Comparison of ENCODE assay signal across 8 cellular contexts in the genomic region with DNA sequence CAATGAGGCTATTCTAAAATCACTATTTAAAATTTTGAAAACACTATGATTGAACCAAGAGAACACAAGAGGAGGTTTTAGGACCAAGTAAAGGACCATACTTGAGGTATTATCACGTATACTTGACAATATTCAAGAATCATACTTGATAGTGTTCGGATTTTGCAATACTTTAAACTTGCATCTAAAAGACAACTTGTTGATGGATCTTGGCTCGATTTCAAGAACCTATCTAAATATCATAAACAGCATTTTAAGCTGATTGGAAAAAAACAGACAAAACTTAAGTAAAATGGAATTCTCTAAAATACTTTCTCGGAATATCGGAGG. TPM values are rescaled to one million over a fixed set of nuclear protein-coding genes. Genes with fewer than 3 reads are reported as not detected.
DNase-seq lines count a peak whose midpoint lies in the region; ATAC-seq and FAIRE-seq lines count a peak whose summit lies in the region.

No MANE protein-coding gene starts in this region.

- no peaks in the 10 kb centered on the region for H3K27me3 ChIP-seq in subcutaneous abdominal adipose tissue (ENCODE audit: control insufficient read depth in 5 of 5, insufficient read depth in 4 of 5, low read length in 5 of 5)

- H3K27me3 Mint-ChIP-seq in activated CD4-positive, alpha-beta T cell treated with anti-CD3 and anti-CD28 coated beads for 36 hours: no peaks in the 10 kb centered on the region
- H3K27me3 Mint-ChIP-seq in activated naive CD8-positive, alpha-beta T cell treated with anti-CD3 and anti-CD28 coated beads for 36 hours: peaks cover 3% of the 10 kb centered on the region

- peak overlapping the region; percentile 74 to 99 (median 78) for H3K4me3 ChIP-seq in subcutaneous abdominal adipose tissue (ENCODE audit: low read depth in 1 of 5, low read length in 5 of 5)

- no peak for DNase-seq in activated CD4-positive, alpha-beta T cell treated with anti-CD3 and anti-CD28 coated beads for 36 hours
- DNase-seq in activated CD4-positive, alpha-beta T cell treated with anti-CD3 and anti-CD28 coated beads for 48 hours: no peak
- no peak for DNase-seq in activated naive CD8-positive, alpha-beta T cell treated with anti-CD3 and anti-CD28 coated beads for 36 hours
- no peak for DNase-seq in SW480 (ENCODE audit: low spot score)

- POLR2A ChIA-PET in activated CD4-positive, alpha-beta T cell treated with anti-CD3 and anti-CD28 coated beads for 36 hours (lab: Charles Lee): interaction anchor here (2.3 to 3.5 kb wide), 4 partner anchors 63 to 179 kb away, joined by 15 to 69 read pairs (median 29); no protein-coding TSS in a partner anchor

- H3K36me3 Mint-ChIP-seq in activated CD4-positive, alpha-beta T cell treated with anti-CD3 and anti-CD28 coated beads for 36 hours (ENCODE audit: low read depth): peaks cover 62% of the 10 kb centered on the region
- peaks cover 54% of the 10 kb centered on the region for H3K36me3 Mint-ChIP-seq in activated naive CD8-positive, alpha-beta T cell treated with anti-CD3 and anti-CD28 coated beads for 36 hours

- H3K4me1 Mint-ChIP-seq in activated CD4-positive, alpha-beta T cell treated with anti-CD3 and anti-CD28 coated beads for 36 hours: peaks cover 54% of the 10 kb centered on the region
- H3K4me1 Mint-ChIP-seq in activated naive CD8-positive, alpha-beta T cell treated with anti-CD3 and anti-CD28 coated beads for 36 hours: peaks cover 47% of the 10 kb centered on the region

- H3K36me3 ChIP-seq in subcutaneous abdominal adipose tissue (ENCODE audit: control insufficient read depth in 5 of 5, insufficient read depth in 5 of 5, low read length in 5 of 5): peaks cover 0 to 8% (median 0%) of the 10 kb centered on the region in 5 donors

- ATAC-seq in activated CD4-positive, alpha-beta T cell treated with anti-CD3 and anti-CD28 coated beads for 36 hours: no peak
- no peak for ATAC-seq in GM18519 (IDR thresholded peaks at IDR 0.05; ENCODE audit: low FRiP score, unreplicated experiment)
- no peak for ATAC-seq in HG02642 (IDR thresholded peaks at IDR 0.05; ENCODE audit: poor library complexity, unreplicated experiment)

- peak; percentile 33 for FAIRE-seq in islet of Langerhans (lab: Jason Lieb, UNC)

- H3K9me3 Mint-ChIP-seq in activated CD4-positive, alpha-beta T cell treated with anti-CD3 and anti-CD28 coated beads for 36 hours (ENCODE audit: low read depth): peaks cover 2% of the 10 kb centered on the region
- peaks cover 4% of the 10 kb centered on the region for H3K9me3 Mint-ChIP-seq in activated naive CD8-positive, alpha-beta T cell treated with anti-CD3 and anti-CD28 coated beads for 36 hours

- peak overlapping the region; percentile 97 for H3K27ac ChIP-seq in subcutaneous abdominal adipose tissue (ENCODE audit: low read depth, low read length)

- H3K4me1 ChIP-seq in subcutaneous abdominal adipose tissue (ENCODE audit: control insufficient read depth in 5 of 5, insufficient read depth in 5 of 5, low read length in 5 of 5): peaks cover 5 to 38% (median 32%) of the 10 kb centered on the region in 5 donors

- H3K9ac ChIP-seq in subcutaneous abdominal adipose tissue (ENCODE audit: low read length in 5 of 5): peak overlapping the region; percentile 82 to 98 (median 98)

- peak overlapping the region; percentile 99 for H3K27ac Mint-ChIP-seq in activated CD4-positive, alpha-beta T cell treated with anti-CD3 and anti-CD28 coated beads for 36 hours
- H3K27ac Mint-ChIP-seq in activated naive CD8-positive, alpha-beta T cell treated with anti-CD3 and anti-CD28 coated beads for 36 hours: peak overlapping the region; percentile 94

- intact Hi-C loops in activated CD4-positive, alpha-beta T cell treated with anti-CD3 and anti-CD28 coated beads for 36 hours (cut with DNase I, micrococcal nuclease): loop anchor here (2.0 to 10.0 kb wide), 3 partner anchors 169 to 581 kb away; a partner anchor contains a TSS

- no peaks in the 10 kb centered on the region for H3K9me3 ChIP-seq in subcutaneous abdominal adipose tissue (ENCODE audit: control insufficient read depth in 5 of 5, low read length in 5 of 5)

- CTCF ChIA-PET in activated CD4-positive, alpha-beta T cell treated with anti-CD3 and anti-CD28 coated beads for 36 hours (lab: Charles Lee): interaction anchor here (1.9 kb wide), 1 partner anchor 179 kb away, joined by 5 read pairs; no protein-coding TSS in a partner anchor

- peak overlapping the region; percentile 94 for H3K4me3 Mint-ChIP-seq in activated CD4-positive, alpha-beta T cell treated with anti-CD3 and anti-CD28 coated beads for 36 hours
- H3K4me3 Mint-ChIP-seq in activated naive CD8-positive, alpha-beta T cell treated with anti-CD3 and anti-CD28 coated beads for 36 hours: peak overlapping the region; percentile 87

RNA-seq across cellular contexts. Expression of a gene that starts 1.3 kb away (rescaled TPM):
- 1,000 to 10,000 TPM in 1 of 2 experiments, 100 to 1,000 TPM in 1; 825 to 1,205 TPM for total RNA-seq in activated CD4-positive, alpha-beta T cell treated with anti-CD3 and anti-CD28 coated beads for 36 hours
- total RNA-seq in activated naive CD8-positive, alpha-beta T cell treated with anti-CD3 and anti-CD28 coated beads for 36 hours: 100 to 1,000 TPM; 590 to 613 TPM
